ENCODE assay signal across 11 cellular contexts in genomic region chr22:22533863-22534262, GRCh38. TPM values are rescaled to one million over a fixed set of nuclear protein-coding genes. Genes with fewer than 3 reads are reported as not detected.
"Had no signal": no experiment of that assay in that cellular context is flagged by ENCODE, and none has a peak within 500 bp of the region (broad histone marks: within the 10 kb centered on the region; RNA-seq: fewer than 3 reads in every experiment).

No MANE protein-coding gene starts in this region.

- ATAC-seq: GM23338, HCT116 had no signal

- H3K36me3 ChIP-seq: HAP-1 had no signal

- DNase-seq: GM23248, GOT3, H7, H9, HCEC 1CT, HFFc6 had no signal

- FAIRE-seq: H1, H54 had no signal

- H3K4me2 ChIP-seq: GM23338 had no signal

- H3K4me1 ChIP-seq: HAP-1 had no signal

- H3K9me3 ChIP-seq: HAP-1 had no signal

- H3K4me3 ChIP-seq: GM23248, GM23338, HAP-1 had no signal

- H3K27ac ChIP-seq: GM23248 had no signal

- H2AFZ ChIP-seq: GM23248, GM23338 had no signal

- H3K9ac ChIP-seq: GM23248 had no signal

RNA-seq across cellular contexts. Expression of gene ZNF280A, which starts 13.8 kb away (rescaled TPM):
- total RNA-seq: GM23248, GM23338 had no signal
- polyA plus RNA-seq: GM23248, GM23338 had no signal

RNA-seq across cellular contexts. Expression of gene PRAME, which starts 25.2 kb away (rescaled TPM):
- total RNA-seq: GM23248, GM23338, H7, HFFc6 had no signal
- polyA plus RNA-seq: GM23248, GM23338 had no signal
